Comparison of ENCODE assay signal across 1 cellular context in the genomic region with DNA sequence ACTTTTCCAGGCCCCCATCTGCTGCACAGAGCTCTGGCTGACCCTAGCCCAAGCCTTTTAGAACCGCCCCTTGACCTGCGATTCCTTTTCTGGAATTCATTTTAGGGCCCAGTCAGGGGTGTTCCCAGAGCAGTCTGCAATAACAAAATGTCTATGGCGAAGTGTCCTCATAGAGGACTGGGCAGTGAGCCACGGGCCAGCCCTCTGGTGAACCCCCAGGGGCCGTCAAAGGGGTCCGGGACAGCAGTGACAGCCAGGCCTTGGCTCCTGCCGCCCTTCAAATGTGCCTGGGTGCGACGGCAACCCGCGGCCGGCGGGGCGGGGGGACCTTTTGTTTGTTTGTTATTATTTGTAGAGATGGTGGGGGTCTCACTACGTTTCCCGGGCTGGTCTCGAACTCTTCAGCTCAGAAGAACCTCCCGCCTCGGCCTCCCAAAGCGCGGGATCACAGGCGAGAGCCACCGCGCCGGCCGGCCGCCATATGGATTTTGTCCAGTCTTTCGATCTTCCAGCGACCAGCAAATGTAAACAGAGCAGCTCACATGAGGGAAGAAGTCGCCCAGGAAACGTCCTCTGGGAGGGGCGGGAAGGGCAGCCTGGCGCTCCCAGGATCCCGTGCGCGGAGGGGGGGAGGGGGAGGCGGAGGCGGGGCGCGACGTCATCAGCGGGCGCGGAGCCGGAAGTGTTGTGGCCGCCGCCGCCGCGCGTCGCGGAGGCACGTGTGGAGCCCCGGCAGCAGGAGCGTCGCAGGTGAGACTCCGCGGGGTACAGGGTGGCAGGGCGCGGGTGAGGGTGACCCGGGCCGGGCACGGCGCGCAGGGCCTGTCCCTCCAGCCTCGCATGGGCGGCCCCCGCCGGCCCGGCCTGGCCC.
TF ChIP-seq lines count a peak whose summit lies in the region.

TRMT61A (plus strand) TSS at position 685 of the 871 bp plus-strand sequence. CDS start 783 bp downstream, outside the sequence.

TF ChIP-seq in HepG2, 621 proteins besides CTCF, POLR2A, EP300 and RAD21 (continued from another document and continues in another):
- TF ChIP-seq FLYWCH1 (CRISPR knock-in tag; IDR thresholded peaks at IDR 0.05) (no peak), RELA (CRISPR knock-in tag; IDR thresholded peaks at IDR 0.05) (no peak), ZNF260 (CRISPR knock-in tag; IDR thresholded peaks at IDR 0.05; ENCODE audit: borderline replicate concordance, low read depth) (no peak), NFAT5 (CRISPR knock-in tag; IDR thresholded peaks at IDR 0.05) (no peak), ETS1 (CRISPR knock-in tag; IDR thresholded peaks at IDR 0.05) (0 out of 2 replicates have a peak, but pooled peaks have one; percentile 11), NFKB2 (CRISPR knock-in tag; IDR thresholded peaks at IDR 0.05; ENCODE audit: borderline replicate concordance) (peak; percentile 44; the same call in 1 of the 2 replicates), RFX1 (IDR thresholded peaks at IDR 0.05) (0 out of 2 replicates have a peak, but pooled peaks have one; percentile 11), MTF1 (CRISPR knock-in tag; IDR thresholded peaks at IDR 0.05) (0 out of 2 replicates have a peak, but pooled peaks have one; percentile 7), ZFX (CRISPR knock-in tag; IDR thresholded peaks at IDR 0.05; ENCODE audit: low read depth) (peak; percentile 58), MAZ (IDR thresholded peaks at IDR 0.05; ENCODE audit: borderline replicate concordance, low read depth, low read length) (no peak), MAZ (CRISPR knock-in tag; IDR thresholded peaks at IDR 0.05; ENCODE audit: low read depth) (0 out of 2 replicates have a peak, but pooled peaks have one; percentile 25), KDM4B (CRISPR knock-in tag; IDR thresholded peaks at IDR 0.05) (peak; percentile 37; the same call in 1 of the 2 replicates), KDM5A (IDR thresholded peaks at IDR 0.05; ENCODE audit: borderline replicate concordance, low read length) (no peak), AKNA (CRISPR knock-in tag; IDR thresholded peaks at IDR 0.05; ENCODE audit: borderline replicate concordance) (no peak), HMG20A (CRISPR knock-in tag; IDR thresholded peaks at IDR 0.05; ENCODE audit: borderline replicate concordance) (no peak), MIXL1 (CRISPR knock-in tag; IDR thresholded peaks at IDR 0.05) (peak; percentile 20; the same call in 1 of the 2 replicates), CSRNP1 (CRISPR knock-in tag; IDR thresholded peaks at IDR 0.05) (no peak), SCMH1 (CRISPR knock-in tag; IDR thresholded peaks at IDR 0.05; ENCODE audit: borderline replicate concordance) (no peak), MLLT10 (CRISPR knock-in tag; IDR thresholded peaks at IDR 0.05) (no peak), PHF8 (CRISPR knock-in tag; IDR thresholded peaks at IDR 0.05) (peak; percentile 79), FOXO1 (CRISPR knock-in tag; IDR thresholded peaks at IDR 0.05) (peak; percentile 50; the same call in 1 of the 2 replicates), ZNF496 (CRISPR knock-in tag; IDR thresholded peaks at IDR 0.05; ENCODE audit: insufficient replicate concordance) (no peak), TBX2 (CRISPR knock-in tag; IDR thresholded peaks at IDR 0.05; ENCODE audit: borderline replicate concordance) (no peak), ZBTB20 (CRISPR knock-in tag; IDR thresholded peaks at IDR 0.05; ENCODE audit: borderline replicate concordance, low read depth) (no peak; the same call in 1 of the 2 replicates)
- TF ChIP-seq, protein P1, sequence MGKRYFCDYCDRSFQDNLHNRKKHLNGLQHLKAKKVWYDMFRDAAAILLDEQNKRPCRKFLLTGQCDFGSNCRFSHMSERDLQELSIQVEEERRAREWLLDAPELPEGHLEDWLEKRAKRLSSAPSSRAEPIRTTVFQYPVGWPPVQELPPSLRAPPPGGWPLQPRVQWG (CRISPR knock-in tag; IDR thresholded peaks at IDR 0.05; ENCODE audit: borderline replicate concordance, low read depth): no peak
- TF ChIP-seq, protein P2, sequence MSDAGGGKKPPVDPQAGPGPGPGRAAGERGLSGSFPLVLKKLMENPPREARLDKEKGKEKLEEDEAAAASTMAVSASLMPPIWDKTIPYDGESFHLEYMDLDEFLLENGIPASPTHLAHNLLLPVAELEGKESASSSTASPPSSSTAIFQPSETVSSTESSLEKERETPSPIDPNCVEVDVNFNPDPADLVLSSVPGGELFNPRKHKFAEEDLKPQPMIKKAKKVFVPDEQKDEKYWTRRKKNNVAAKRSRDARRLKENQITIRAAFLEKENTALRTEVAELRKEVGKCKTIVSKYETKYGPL (CRISPR knock-in tag; IDR thresholded peaks at IDR 0.05): no peak
- TF ChIP-seq, protein P3, sequence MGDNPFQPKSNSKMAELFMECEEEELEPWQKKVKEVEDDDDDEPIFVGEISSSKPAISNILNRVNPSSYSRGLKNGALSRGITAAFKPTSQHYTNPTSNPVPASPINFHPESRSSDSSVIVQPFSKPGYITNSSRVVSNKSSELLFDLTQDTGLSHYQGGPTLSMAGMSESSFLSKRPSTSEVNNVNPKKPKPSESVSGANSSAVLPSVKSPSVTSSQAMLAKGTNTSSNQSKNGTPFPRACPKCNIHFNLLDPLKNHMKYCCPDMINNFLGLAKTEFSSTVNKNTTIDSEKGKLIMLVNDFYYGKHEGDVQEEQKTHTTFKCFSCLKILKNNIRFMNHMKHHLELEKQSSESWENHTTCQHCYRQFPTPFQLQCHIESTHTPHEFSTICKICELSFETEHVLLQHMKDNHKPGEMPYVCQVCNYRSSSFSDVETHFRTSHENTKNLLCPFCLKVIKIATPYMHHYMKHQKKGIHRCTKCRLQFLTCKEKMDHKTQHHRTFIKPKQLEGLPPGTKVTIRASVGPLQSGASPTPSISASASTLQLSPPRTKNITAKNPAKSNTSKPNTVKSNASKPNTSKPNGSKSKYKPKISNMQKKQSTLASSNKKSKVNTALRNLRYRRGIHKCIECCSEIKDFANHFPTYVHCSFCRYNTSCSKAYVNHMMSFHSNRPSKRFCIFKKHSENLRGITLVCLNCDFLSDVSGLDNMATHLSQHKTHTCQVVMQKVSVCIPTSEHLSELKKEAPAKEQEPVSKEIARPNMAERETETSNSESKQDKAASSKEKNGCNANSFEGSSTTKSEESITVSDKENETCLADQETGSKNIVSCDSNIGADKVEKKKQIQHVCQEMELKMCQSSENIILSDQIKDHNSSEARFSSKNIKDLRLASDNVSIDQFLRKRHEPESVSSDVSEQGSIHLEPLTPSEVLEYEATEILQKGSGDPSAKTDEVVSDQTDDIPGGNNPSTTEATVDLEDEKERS (CRISPR knock-in tag; IDR thresholded peaks at IDR 0.05): no peak
- TF ChIP-seq, protein P4, sequence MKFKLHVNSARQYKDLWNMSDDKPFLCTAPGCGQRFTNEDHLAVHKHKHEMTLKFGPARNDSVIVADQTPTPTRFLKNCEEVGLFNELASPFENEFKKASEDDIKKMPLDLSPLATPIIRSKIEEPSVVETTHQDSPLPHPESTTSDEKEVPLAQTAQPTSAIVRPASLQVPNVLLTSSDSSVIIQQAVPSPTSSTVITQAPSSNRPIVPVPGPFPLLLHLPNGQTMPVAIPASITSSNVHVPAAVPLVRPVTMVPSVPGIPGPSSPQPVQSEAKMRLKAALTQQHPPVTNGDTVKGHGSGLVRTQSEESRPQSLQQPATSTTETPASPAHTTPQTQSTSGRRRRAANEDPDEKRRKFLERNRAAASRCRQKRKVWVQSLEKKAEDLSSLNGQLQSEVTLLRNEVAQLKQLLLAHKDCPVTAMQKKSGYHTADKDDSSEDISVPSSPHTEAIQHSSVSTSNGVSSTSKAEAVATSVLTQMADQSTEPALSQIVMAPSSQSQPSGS (CRISPR knock-in tag; IDR thresholded peaks at IDR 0.05): no peak; the same call in 1 of the 2 replicates
- TF ChIP-seq, protein P5, sequence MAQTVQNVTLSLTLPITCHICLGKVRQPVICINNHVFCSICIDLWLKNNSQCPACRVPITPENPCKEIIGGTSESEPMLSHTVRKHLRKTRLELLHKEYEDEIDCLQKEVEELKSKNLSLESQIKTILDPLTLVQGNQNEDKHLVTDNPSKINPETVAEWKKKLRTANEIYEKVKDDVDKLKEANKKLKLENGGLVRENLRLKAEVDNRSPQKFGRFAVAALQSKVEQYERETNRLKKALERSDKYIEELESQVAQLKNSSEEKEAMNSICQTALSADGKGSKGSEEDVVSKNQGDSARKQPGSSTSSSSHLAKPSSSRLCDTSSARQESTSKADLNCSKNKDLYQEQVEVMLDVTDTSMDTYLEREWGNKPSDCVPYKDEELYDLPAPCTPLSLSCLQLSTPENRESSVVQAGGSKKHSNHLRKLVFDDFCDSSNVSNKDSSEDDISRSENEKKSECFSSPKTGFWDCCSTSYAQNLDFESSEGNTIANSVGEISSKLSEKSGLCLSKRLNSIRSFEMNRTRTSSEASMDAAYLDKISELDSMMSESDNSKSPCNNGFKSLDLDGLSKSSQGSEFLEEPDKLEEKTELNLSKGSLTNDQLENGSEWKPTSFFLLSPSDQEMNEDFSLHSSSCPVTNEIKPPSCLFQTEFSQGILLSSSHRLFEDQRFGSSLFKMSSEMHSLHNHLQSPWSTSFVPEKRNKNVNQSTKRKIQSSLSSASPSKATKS (CRISPR knock-in tag; IDR thresholded peaks at IDR 0.05): no peak
